Comparison of ENCODE assay signal across 1 cellular context in the genomic region with DNA sequence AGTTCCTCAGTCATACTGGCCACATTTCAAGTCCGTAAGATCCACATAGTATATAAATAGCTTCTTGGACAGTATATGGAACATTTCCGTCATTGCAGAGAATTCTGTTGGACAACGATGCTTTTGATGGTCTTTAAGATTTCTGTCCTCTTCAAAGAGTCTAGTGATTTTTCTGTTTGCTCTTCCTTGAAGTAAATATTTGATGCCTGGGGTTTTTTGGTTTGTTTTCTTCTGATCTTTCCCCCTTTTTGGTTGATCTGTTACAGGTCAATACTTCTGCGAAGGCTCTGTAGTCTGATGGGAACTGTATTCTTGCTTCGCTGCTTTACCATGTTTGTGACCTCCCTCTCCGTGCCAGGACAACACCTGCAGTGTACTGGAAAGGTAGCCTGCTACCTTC.
TF ChIP-seq lines count a peak whose summit lies in the region.

No MANE protein-coding gene starts in this region.

TF ChIP-seq in HepG2, 621 proteins besides CTCF, POLR2A, EP300 and RAD21 (continued from another document and continues in another):
- TF ChIP-seq, protein P1, sequence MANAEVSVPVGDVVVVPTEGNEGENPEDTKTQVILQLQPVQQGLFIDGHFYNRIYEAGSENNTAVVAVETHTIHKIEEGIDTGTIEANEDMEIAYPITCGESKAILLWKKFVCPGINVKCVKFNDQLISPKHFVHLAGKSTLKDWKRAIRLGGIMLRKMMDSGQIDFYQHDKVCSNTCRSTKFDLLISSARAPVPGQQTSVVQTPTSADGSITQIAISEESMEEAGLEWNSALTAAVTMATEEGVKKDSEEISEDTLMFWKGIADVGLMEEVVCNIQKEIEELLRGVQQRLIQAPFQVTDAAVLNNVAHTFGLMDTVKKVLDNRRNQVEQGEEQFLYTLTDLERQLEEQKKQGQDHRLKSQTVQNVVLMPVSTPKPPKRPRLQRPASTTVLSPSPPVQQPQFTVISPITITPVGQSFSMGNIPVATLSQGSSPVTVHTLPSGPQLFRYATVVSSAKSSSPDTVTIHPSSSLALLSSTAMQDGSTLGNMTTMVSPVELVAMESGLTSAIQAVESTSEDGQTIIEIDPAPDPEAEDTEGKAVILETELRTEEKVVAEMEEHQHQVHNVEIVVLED (CRISPR knock-in tag; IDR thresholded peaks at IDR 0.05; ENCODE audit: borderline replicate concordance) = peak; percentile 30; the same call in 1 of the 2 replicates
- TF ChIP-seq ZNF749 (CRISPR knock-in tag; IDR thresholded peaks at IDR 0.05; ENCODE audit: borderline replicate concordance) (no peak), NFE2 (CRISPR knock-in tag; IDR thresholded peaks at IDR 0.05) (no peak), MIER2 (CRISPR knock-in tag; IDR thresholded peaks at IDR 0.05) (no peak; the same call in 1 of the 2 replicates), TBX3 (IDR thresholded peaks at IDR 0.05; ENCODE audit: borderline replicate concordance) (peak; percentile 78), KDM6A (CRISPR knock-in tag; IDR thresholded peaks at IDR 0.05; ENCODE audit: low read depth) (peak; percentile 62; the same call in 1 of the 2 replicates), TBL1XR1 (IDR thresholded peaks at IDR 0.05; ENCODE audit: borderline replicate concordance, low read length, partially characterized antibody) (peak; percentile 48), LCORL (IDR thresholded peaks at IDR 0.05) (peak; percentile 90), LCORL (CRISPR knock-in tag; IDR thresholded peaks at IDR 0.05) (0 out of 2 replicates have a peak, but pooled peaks have one; percentile 62), FOXA1 (IDR thresholded peaks at IDR 0.05) (peak; percentile 71), FOXA1 (CRISPR knock-in tag; IDR thresholded peaks at IDR 0.05) (peak; percentile 81), THAP11 (CRISPR knock-in tag; IDR thresholded peaks at IDR 0.05) (peak; percentile 35), MIXL1 (CRISPR knock-in tag; IDR thresholded peaks at IDR 0.05) (peak; percentile 62; the same call in 1 of the 2 replicates), ZNF335 (CRISPR knock-in tag; IDR thresholded peaks at IDR 0.05) (peak; percentile 80; the same call in 1 of the 2 replicates), ATRX (CRISPR knock-in tag; IDR thresholded peaks at IDR 0.05; ENCODE audit: borderline replicate concordance) (no peak), EHMT2 (IDR thresholded peaks at IDR 0.05; ENCODE audit: borderline replicate concordance, low read depth, low read length) (no peak), ZSCAN29 (CRISPR knock-in tag; conservative IDR thresholded peaks at IDR 0.05) (no peak), MAFF (IDR thresholded peaks at IDR 0.05; ENCODE audit: low read depth, low read length) (no peak), NCOR1 (IDR thresholded peaks at IDR 0.05; ENCODE audit: borderline replicate concordance, low read length) (peak; percentile 85; the same call in 1 of the 2 replicates), SAP130 (CRISPR knock-in tag; IDR thresholded peaks at IDR 0.05; ENCODE audit: low read depth) (peak; percentile 59), ZNF333 (CRISPR knock-in tag; IDR thresholded peaks at IDR 0.05; ENCODE audit: borderline replicate concordance) (no peak), HMG20A (CRISPR knock-in tag; IDR thresholded peaks at IDR 0.05; ENCODE audit: borderline replicate concordance) (peak; percentile 92), YEATS4 (CRISPR knock-in tag; IDR thresholded peaks at IDR 0.05; ENCODE audit: borderline replicate concordance) (0 out of 2 replicates have a peak, but pooled peaks have one; percentile 43), ZNF878 (CRISPR knock-in tag; IDR thresholded peaks at IDR 0.05) (peak; percentile 59; the same call in 1 of the 2 replicates), ZNF883 (CRISPR knock-in tag; IDR thresholded peaks at IDR 0.05; ENCODE audit: not compliant biosample characterization) (no peak), ERF (CRISPR knock-in tag; IDR thresholded peaks at IDR 0.05) (peak; percentile 34; the same call in 1 of the 2 replicates), NCOA2 (CRISPR knock-in tag; IDR thresholded peaks at IDR 0.05) (peak; percentile 96), GATAD2A (CRISPR knock-in tag; IDR thresholded peaks at IDR 0.05) (peak; percentile 92)
- TF ChIP-seq, protein P2, sequence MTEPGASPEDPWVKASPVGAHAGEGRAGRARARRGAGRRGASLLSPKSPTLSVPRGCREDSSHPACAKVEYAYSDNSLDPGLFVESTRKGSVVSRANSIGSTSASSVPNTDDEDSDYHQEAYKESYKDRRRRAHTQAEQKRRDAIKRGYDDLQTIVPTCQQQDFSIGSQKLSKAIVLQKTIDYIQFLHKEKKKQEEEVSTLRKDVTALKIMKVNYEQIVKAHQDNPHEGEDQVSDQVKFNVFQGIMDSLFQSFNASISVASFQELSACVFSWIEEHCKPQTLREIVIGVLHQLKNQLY (CRISPR knock-in tag; IDR thresholded peaks at IDR 0.05) = peak; percentile 42; the same call in 1 of the 2 replicates
- TF ChIP-seq, protein P3, sequence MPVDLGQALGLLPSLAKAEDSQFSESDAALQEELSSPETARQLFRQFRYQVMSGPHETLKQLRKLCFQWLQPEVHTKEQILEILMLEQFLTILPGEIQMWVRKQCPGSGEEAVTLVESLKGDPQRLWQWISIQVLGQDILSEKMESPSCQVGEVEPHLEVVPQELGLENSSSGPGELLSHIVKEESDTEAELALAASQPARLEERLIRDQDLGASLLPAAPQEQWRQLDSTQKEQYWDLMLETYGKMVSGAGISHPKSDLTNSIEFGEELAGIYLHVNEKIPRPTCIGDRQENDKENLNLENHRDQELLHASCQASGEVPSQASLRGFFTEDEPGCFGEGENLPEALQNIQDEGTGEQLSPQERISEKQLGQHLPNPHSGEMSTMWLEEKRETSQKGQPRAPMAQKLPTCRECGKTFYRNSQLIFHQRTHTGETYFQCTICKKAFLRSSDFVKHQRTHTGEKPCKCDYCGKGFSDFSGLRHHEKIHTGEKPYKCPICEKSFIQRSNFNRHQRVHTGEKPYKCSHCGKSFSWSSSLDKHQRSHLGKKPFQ (CRISPR knock-in tag; IDR thresholded peaks at IDR 0.05; ENCODE audit: insufficient replicate concordance) = no peak
- TF ChIP-seq, protein P4, sequence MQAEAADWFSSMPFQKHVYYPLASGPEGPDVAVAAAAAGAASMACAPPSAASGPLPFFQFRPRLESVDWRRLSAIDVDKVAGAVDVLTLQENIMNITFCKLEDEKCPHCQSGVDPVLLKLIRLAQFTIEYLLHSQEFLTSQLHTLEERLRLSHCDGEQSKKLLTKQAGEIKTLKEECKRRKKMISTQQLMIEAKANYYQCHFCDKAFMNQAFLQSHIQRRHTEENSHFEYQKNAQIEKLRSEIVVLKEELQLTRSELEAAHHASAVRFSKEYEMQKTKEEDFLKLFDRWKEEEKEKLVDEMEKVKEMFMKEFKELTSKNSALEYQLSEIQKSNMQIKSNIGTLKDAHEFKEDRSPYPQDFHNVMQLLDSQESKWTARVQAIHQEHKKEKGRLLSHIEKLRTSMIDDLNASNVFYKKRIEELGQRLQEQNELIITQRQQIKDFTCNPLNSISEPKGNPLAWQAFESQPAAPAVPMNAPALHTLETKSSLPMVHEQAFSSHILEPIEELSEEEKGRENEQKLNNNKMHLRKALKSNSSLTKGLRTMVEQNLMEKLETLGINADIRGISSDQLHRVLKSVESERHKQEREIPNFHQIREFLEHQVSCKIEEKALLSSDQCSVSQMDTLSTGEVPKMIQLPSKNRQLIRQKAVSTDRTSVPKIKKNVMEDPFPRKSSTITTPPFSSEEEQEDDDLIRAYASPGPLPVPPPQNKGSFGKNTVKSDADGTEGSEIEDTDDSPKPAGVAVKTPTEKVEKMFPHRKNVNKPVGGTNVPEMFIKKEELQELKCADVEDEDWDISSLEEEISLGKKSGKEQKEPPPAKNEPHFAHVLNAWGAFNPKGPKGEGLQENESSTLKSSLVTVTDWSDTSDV (CRISPR knock-in tag; IDR thresholded peaks at IDR 0.05) = no peak
- TF ChIP-seq, protein P5, sequence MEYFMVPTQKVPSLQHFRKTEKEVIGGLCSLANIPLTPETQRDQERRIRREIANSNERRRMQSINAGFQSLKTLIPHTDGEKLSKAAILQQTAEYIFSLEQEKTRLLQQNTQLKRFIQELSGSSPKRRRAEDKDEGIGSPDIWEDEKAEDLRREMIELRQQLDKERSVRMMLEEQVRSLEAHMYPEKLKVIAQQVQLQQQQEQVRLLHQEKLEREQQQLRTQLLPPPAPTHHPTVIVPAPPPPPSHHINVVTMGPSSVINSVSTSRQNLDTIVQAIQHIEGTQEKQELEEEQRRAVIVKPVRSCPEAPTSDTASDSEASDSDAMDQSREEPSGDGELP (IDR thresholded peaks at IDR 0.05; ENCODE audit: borderline replicate concordance, low read depth) = no peak
- TF ChIP-seq, protein P6, sequence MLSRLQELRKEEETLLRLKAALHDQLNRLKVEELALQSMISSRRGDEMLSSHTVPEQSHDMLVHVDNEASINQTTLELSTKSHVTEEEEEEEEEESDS (CRISPR knock-in tag; IDR thresholded peaks at IDR 0.05; ENCODE audit: borderline replicate concordance) = no peak
- TF ChIP-seq, protein P7, sequence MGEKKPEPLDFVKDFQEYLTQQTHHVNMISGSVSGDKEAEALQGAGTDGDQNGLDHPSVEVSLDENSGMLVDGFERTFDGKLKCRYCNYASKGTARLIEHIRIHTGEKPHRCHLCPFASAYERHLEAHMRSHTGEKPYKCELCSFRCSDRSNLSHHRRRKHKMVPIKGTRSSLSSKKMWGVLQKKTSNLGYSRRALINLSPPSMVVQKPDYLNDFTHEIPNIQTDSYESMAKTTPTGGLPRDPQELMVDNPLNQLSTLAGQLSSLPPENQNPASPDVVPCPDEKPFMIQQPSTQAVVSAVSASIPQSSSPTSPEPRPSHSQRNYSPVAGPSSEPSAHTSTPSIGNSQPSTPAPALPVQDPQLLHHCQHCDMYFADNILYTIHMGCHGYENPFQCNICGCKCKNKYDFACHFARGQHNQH (CRISPR knock-in tag; IDR thresholded peaks at IDR 0.05) = peak; percentile 80; the same call in 1 of the 2 replicates
- TF ChIP-seq, protein P8, sequence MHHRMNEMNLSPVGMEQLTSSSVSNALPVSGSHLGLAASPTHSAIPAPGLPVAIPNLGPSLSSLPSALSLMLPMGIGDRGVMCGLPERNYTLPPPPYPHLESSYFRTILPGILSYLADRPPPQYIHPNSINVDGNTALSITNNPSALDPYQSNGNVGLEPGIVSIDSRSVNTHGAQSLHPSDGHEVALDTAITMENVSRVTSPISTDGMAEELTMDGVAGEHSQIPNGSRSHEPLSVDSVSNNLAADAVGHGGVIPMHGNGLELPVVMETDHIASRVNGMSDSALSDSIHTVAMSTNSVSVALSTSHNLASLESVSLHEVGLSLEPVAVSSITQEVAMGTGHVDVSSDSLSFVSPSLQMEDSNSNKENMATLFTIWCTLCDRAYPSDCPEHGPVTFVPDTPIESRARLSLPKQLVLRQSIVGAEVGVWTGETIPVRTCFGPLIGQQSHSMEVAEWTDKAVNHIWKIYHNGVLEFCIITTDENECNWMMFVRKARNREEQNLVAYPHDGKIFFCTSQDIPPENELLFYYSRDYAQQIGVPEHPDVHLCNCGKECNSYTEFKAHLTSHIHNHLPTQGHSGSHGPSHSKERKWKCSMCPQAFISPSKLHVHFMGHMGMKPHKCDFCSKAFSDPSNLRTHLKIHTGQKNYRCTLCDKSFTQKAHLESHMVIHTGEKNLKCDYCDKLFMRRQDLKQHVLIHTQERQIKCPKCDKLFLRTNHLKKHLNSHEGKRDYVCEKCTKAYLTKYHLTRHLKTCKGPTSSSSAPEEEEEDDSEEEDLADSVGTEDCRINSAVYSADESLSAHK (CRISPR knock-in tag; IDR thresholded peaks at IDR 0.05; ENCODE audit: borderline replicate concordance) = no peak
- TF ChIP-seq, protein P9, sequence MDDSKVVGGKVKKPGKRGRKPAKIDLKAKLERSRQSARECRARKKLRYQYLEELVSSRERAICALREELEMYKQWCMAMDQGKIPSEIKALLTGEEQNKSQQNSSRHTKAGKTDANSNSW (CRISPR knock-in tag; IDR thresholded peaks at IDR 0.05; ENCODE audit: borderline replicate concordance) = no peak
- TF ChIP-seq, protein P10, sequence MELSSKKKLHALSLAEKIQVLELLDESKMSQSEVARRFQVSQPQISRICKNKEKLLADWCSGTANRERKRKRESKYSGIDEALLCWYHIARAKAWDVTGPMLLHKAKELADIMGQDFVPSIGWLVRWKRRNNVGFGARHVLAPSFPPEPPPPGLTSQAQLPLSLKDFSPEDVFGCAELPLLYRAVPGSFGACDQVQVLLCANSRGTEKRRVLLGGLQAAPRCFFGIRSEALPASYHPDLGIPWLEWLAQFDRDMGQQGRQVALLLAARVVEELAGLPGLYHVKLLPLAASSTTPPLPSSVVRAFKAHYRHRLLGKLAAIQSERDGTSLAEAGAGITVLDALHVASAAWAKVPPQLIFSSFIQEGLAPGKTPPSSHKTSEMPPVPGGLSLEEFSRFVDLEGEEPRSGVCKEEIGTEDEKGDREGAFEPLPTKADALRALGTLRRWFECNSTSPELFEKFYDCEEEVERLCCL (CRISPR knock-in tag; IDR thresholded peaks at IDR 0.05; ENCODE audit: borderline replicate concordance) = no peak
- TF ChIP-seq, protein P11, sequence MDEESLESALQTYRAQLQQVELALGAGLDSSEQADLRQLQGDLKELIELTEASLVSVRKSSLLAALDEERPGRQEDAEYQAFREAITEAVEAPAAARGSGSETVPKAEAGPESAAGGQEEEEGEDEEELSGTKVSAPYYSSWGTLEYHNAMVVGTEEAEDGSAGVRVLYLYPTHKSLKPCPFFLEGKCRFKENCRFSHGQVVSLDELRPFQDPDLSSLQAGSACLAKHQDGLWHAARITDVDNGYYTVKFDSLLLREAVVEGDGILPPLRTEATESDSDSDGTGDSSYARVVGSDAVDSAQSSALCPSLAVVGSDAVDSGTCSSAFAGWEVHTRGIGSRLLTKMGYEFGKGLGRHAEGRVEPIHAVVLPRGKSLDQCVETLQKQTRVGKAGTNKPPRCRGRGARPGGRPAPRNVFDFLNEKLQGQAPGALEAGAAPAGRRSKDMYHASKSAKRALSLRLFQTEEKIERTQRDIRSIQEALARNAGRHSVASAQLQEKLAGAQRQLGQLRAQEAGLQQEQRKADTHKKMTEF (CRISPR knock-in tag; IDR thresholded peaks at IDR 0.05) = peak; percentile 92
- TF ChIP-seq, protein P12, sequence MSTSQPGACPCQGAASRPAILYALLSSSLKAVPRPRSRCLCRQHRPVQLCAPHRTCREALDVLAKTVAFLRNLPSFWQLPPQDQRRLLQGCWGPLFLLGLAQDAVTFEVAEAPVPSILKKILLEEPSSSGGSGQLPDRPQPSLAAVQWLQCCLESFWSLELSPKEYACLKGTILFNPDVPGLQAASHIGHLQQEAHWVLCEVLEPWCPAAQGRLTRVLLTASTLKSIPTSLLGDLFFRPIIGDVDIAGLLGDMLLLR (CRISPR knock-in tag; IDR thresholded peaks at IDR 0.05) = no peak
- TF ChIP-seq, protein P13, sequence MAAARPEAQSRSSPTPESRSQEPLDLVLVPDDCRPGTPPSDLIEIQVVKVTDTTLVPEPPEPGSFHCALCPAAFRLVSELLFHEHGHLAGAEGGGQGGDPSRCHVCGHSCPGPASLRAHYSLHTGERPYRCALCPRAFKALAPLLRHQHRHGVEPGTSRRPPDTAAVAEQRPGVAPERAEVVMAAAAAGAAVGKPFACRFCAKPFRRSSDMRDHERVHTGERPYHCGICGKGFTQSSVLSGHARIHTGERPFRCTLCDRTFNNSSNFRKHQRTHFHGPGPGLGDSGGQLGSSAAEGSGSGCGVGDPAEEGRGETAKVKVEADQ (CRISPR knock-in tag; IDR thresholded peaks at IDR 0.05; ENCODE audit: borderline replicate concordance) = peak; percentile 46; the same call in 1 of the 2 replicates
- TF ChIP-seq, protein P14, sequence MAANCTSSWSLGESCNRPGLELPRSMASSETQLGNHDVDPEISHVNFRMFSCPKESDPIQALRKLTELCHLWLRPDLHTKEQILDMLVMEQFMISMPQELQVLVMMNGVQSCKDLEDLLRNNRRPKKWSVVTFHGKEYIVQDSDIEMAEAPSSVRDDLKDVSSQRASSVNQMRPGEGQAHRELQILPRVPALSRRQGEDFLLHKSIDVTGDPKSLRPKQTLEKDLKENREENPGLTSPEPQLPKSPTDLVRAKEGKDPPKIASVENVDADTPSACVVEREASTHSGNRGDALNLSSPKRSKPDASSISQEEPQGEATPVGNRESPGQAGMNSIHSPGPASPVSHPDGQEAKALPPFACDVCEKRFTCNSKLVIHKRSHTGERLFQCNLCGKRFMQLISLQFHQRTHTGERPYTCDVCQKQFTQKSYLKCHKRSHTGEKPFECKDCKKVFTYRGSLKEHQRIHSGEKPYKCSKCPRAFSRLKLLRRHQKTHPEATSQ (CRISPR knock-in tag; IDR thresholded peaks at IDR 0.05; ENCODE audit: borderline replicate concordance) = no peak
